Comparison of ENCODE assay signal across 8 cellular contexts in the genomic region with DNA sequence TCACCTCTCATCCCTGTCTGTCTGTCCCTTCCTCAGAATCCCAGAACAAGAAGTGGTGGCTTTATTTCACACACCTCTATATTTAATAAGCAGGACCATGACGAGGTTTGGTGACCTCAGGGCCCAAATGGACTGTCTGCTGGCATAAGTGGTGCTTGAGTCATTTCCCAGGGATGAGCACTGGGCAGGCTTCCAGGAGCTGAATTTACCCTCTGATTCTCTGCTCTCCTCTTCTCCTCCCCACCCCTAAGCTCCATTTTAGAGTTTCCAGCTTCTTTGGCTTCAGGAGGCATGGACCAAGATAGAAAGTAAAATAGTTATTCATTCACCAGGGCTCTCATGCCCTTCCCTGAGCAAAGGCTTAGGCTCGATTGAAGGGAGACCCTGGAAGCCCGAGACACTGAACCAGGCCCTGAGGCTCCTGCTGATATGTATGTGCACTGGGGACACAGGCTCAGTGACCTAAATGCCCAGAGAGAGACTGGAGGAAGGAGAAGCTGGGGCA.
DNase-seq lines count a peak whose midpoint lies in the region; ATAC-seq and TF ChIP-seq lines count a peak whose summit lies in the region.

No MANE protein-coding gene starts in this region.

- peak; percentile 42 for ATAC-seq in mucosa of descending colon

- H3K4me3 ChIP-seq in AG10803 (ENCODE audit: low read length): no peak overlapping the region
- no peak overlapping the region for H3K4me3 ChIP-seq in mucosa of descending colon

- H3K4me1 ChIP-seq in mucosa of descending colon (ENCODE audit: low read depth): peaks cover 57% of the 10 kb centered on the region

- no peaks in the 10 kb centered on the region for H3K9me3 ChIP-seq in mucosa of descending colon

- peak; percentile 88 for DNase-seq in AG10803 (ENCODE audit: low read depth)
- peak; percentile 48 for DNase-seq in NCI-H2227 (lab: John Stamatoyannopoulos, UW; ENCODE audit: unreplicated experiment)
- peak; percentile 85 for DNase-seq in cerebellum (ENCODE audit: low spot score)
- peak in 1 of 3 donors; percentile 68 for DNase-seq in mucosa of descending colon
- DNase-seq in NCI-H82 (lab: John Stamatoyannopoulos, UW): no peak
- no peak for DNase-seq in stimulated activated CD4-positive, alpha-beta T cell treated with anti-CD3 and anti-CD28 coated beads, Interleukin-2, amount 100 ng/mL, for 48 hours
- DNase-seq in activated CD4-positive, alpha-beta T cell treated with anti-CD3 and anti-CD28 coated beads, Interleukin-2, amount 50 U/mL, for 4 hours: no peak
- no peak for DNase-seq in OCI-M2 (lab: John Stamatoyannopoulos, UW; ENCODE audit: unreplicated experiment)

- TF ChIP-seq CTCF in AG10803 (conservative IDR thresholded peaks at IDR 0.05; ENCODE audit: low read length): no peak
- TF ChIP-seq CTCF in mucosa of descending colon (IDR thresholded peaks at IDR 0.05): no peak

- H3K36me3 ChIP-seq in mucosa of descending colon (ENCODE audit: low read depth): no peaks in the 10 kb centered on the region

- intact Hi-C loops in mucosa of descending colon (cut with DNase I, micrococcal nuclease): no loop called here

Comparison
In these comparisons a context has a peak if more than half of its experiments do, and no peak if none do; other contexts are left out.
1. DNase-seq: peak in AG10803 (single experiment), NCI-H2227 (single experiment) and cerebellum (single experiment); none in NCI-H82 (single experiment), stimulated activated CD4-positive, alpha-beta T cell treated with anti-CD3 and anti-CD28 coated beads, Interleukin-2, amount 100 ng/mL, for 48 hours (0 of 2), activated CD4-positive, alpha-beta T cell treated with anti-CD3 and anti-CD28 coated beads, Interleukin-2, amount 50 U/mL, for 4 hours (0 of 2) and OCI-M2 (single experiment).